19 cellular contexts compared by ENCODE assay signal in genomic region chr7:76351372-76351771, GRCh38. TPM values are rescaled to one million over a fixed set of nuclear protein-coding genes. Genes with fewer than 3 reads are reported as not detected.
DNase-seq lines count a peak whose midpoint lies in the region; ATAC-seq, FAIRE-seq and TF ChIP-seq lines count a peak whose summit lies in the region.
"Had no signal": no experiment of that assay in that cellular context is flagged by ENCODE, and none has a peak within 500 bp of the region (broad histone marks: within the 10 kb centered on the region; RNA-seq: fewer than 3 reads in every experiment).

No MANE protein-coding gene starts in this region.

- peak overlapping the region; percentile 10 for H3K27ac Mint-ChIP-seq in Calu3 (ENCODE audit: unreplicated experiment)
- peak overlapping the region; percentile 67 for H3K27ac Mint-ChIP-seq in activated naive CD8-positive, alpha-beta T cell treated with anti-CD3 and anti-CD28 coated beads, Interleukin-2, amount 10 ng/mL, durations not matched to agents 7 days and 5 days

- CTCF ChIA-PET in A549 (lab: Yijun Ruan, JAX) (interaction anchor here (1.2 to 2.5 kb wide), 3 partner anchors 16 to 173 kb away, joined by 5 to 7 read pairs (median 5); no protein-coding TSS in a partner anchor), Calu3 (lab: Charles Lee) (no interaction called here)

- DNase-seq in A549 (ENCODE audit: low read depth in 1 of 2, low spot score in 1 of 2) (no peak), Calu3 (no peak), posterior vena cava (ENCODE audit: low spot score) (peak; percentile 17), GM10266 (ENCODE audit: extremely low spot score) (no peak)
- DNase-seq in activated naive CD8-positive, alpha-beta T cell treated with anti-CD3 and anti-CD28 coated beads, Interleukin-2, amount 10 ng/mL, durations not matched to agents 7 days and 5 days = no peak
- DNase-seq in activated CD4-positive, CD25-positive, alpha-beta regulatory T cell treated with anti-CD3 and anti-CD28 coated beads, Interleukin-2, amount 50 U/mL, for 72 hours = no peak
- DNase-seq: activated CD4-positive, alpha-beta memory T cell treated with anti-CD3 and anti-CD28 coated beads, Interleukin-2, amount 10 ng/mL, durations not matched to agents 7 days and 5 days; H9; NCI-H1105; NCI-H2171 treated with DMSO at 0.1 percent for 48 hours; NCI-H748 treated with DMSO at 0.1 percent for 48 hours; SHP77 had no signal

- ATAC-seq in A549 = peak in 1 of 2 experiments; percentile 16; a peak in 2 of 6 replicates
- no peak for ATAC-seq in activated naive CD8-positive, alpha-beta T cell treated with anti-CD3 and anti-CD28 coated beads, Interleukin-2, amount 10 ng/mL, durations not matched to agents 7 days and 5 days (ENCODE audit: low read depth)
- ATAC-seq in HG03354 (IDR thresholded peaks at IDR 0.05; ENCODE audit: poor library complexity, severe bottlenecking, unreplicated experiment) = no peak
- ATAC-seq: esophagus mucosa, gastroesophageal sphincter had no signal

- H3K4me3 ChIP-seq in A549 = no peak overlapping the region
- H3K4me3 ChIP-seq: gastroesophageal sphincter, thoracic aorta had no signal

- H3K27me3 Mint-ChIP-seq in Calu3 (ENCODE audit: unreplicated experiment) = no peaks in the 10 kb centered on the region
- H3K27me3 Mint-ChIP-seq in activated naive CD8-positive, alpha-beta T cell treated with anti-CD3 and anti-CD28 coated beads, Interleukin-2, amount 10 ng/mL, durations not matched to agents 7 days and 5 days = no peaks in the 10 kb centered on the region
- H3K27me3 Mint-ChIP-seq: activated CD4-positive, alpha-beta memory T cell treated with anti-CD3 and anti-CD28 coated beads, Interleukin-2, amount 10 ng/mL, durations not matched to agents 7 days and 5 days; central memory CD8-positive, alpha-beta T cell had no signal

- intact Hi-C loops in Calu3 (cut with micrococcal nuclease; ENCODE audit: unreplicated experiment) = no loop called here
- intact Hi-C loops in posterior vena cava (cut with DNase I) = no loop called here

- no peak for TF ChIP-seq POLR2A in A549 (IDR thresholded peaks at IDR 0.05; ENCODE audit: low read length)

- H3K36me3 Mint-ChIP-seq in Calu3 (ENCODE audit: insufficient read depth, unreplicated experiment) = peaks cover 68% of the 10 kb centered on the region
- H3K36me3 Mint-ChIP-seq in activated naive CD8-positive, alpha-beta T cell treated with anti-CD3 and anti-CD28 coated beads, Interleukin-2, amount 10 ng/mL, durations not matched to agents 7 days and 5 days = peaks cover 46% of the 10 kb centered on the region

- BruUV-seq in Calu3 (replicated peaks; lab: Mats Ljungman, UMichigan) = no TSS peak

- H3K4me3 Mint-ChIP-seq in Calu3 (ENCODE audit: low read depth, unreplicated experiment) = no peak overlapping the region
- H3K4me3 Mint-ChIP-seq in activated naive CD8-positive, alpha-beta T cell treated with anti-CD3 and anti-CD28 coated beads, Interleukin-2, amount 10 ng/mL, durations not matched to agents 7 days and 5 days = no peak overlapping the region
- H3K4me3 Mint-ChIP-seq: activated CD4-positive, alpha-beta memory T cell treated with anti-CD3 and anti-CD28 coated beads, Interleukin-2, amount 10 ng/mL, durations not matched to agents 7 days and 5 days; central memory CD8-positive, alpha-beta T cell; H9 had no signal

- H3K9me3 Mint-ChIP-seq in Calu3 (ENCODE audit: low read depth, unreplicated experiment) = no peaks in the 10 kb centered on the region
- H3K9me3 Mint-ChIP-seq in activated naive CD8-positive, alpha-beta T cell treated with anti-CD3 and anti-CD28 coated beads, Interleukin-2, amount 10 ng/mL, durations not matched to agents 7 days and 5 days = no peaks in the 10 kb centered on the region
- H3K9me3 Mint-ChIP-seq: activated CD4-positive, alpha-beta memory T cell treated with anti-CD3 and anti-CD28 coated beads, Interleukin-2, amount 10 ng/mL, durations not matched to agents 7 days and 5 days; central memory CD8-positive, alpha-beta T cell had no signal

- peaks cover 80% of the 10 kb centered on the region for H3K4me1 ChIP-seq in A549

- FAIRE-seq in A549 (lab: Jason Lieb, UNC) = no peak

- TF ChIP-seq CTCF in A549 (IDR thresholded peaks at IDR 0.05) (no peak), Calu3 (IDR thresholded peaks at IDR 0.05; ENCODE audit: unreplicated experiment) (no peak), GM10266 (IDR thresholded peaks at IDR 0.05; ENCODE audit: control insufficient read depth, insufficient read depth, low read depth, missing control alignments) (no peak)

- TF ChIP-seq RAD21 in A549 (conservative IDR thresholded peaks at IDR 0.05 in 1 of 2, IDR thresholded peaks at IDR 0.05 in 1 of 2) = no peak

- H3K9me3 ChIP-seq in A549 = no peaks in the 10 kb centered on the region
- H3K9me3 ChIP-seq: gastroesophageal sphincter, thoracic aorta had no signal

- peaks cover 36% of the 10 kb centered on the region for H3K4me1 Mint-ChIP-seq in Calu3 (ENCODE audit: low read depth, unreplicated experiment)
- peaks cover 42% of the 10 kb centered on the region for H3K4me1 Mint-ChIP-seq in activated naive CD8-positive, alpha-beta T cell treated with anti-CD3 and anti-CD28 coated beads, Interleukin-2, amount 10 ng/mL, durations not matched to agents 7 days and 5 days

- POLR2A ChIA-PET in A549 (lab: Yijun Ruan, JAX) = no interaction called here
- POLR2A ChIA-PET in activated naive CD8-positive, alpha-beta T cell treated with anti-CD3 and anti-CD28 coated beads, Interleukin-2, amount 10 ng/mL, durations not matched to agents 7 days and 5 days (lab: Charles Lee) = interaction anchor here (0.6 kb wide), 1 partner anchor 486 kb away, joined by 4 read pairs; no protein-coding TSS in a partner anchor

- H3K27ac ChIP-seq in A549 = no peak overlapping the region
- H3K27ac ChIP-seq: thoracic aorta, VCaP had no signal

- TF ChIP-seq EP300 in A549 (IDR thresholded peaks at IDR 0.05) = no peak

- H3K4me2 ChIP-seq in A549 = no peak overlapping the region

- 85% methylated on average over 7 of the region's 7 CpGs for WGBS in A549 (ENCODE audit: missing lambda C conversion rate)

TF ChIP-seq in A549, 52 proteins besides CTCF, POLR2A, EP300 and RAD21:
- TF ChIP-seq FOSL2 (IDR thresholded peaks at IDR 0.05) = no peak
- no peak for TF ChIP-seq FOSL2 (CRISPR knock-in tag; IDR thresholded peaks at IDR 0.05)
- 0 out of 2 replicates have a peak, but pooled peaks have one; percentile 2 for TF ChIP-seq HOXA7 (CRISPR knock-in tag; IDR thresholded peaks at IDR 0.05)
- no peak for TF ChIP-seq MAZ (IDR thresholded peaks at IDR 0.05; ENCODE audit: borderline replicate concordance, low read depth, low read length)
- TF ChIP-seq HES2 (IDR thresholded peaks at IDR 0.05) = no peak
- no peak for TF ChIP-seq CHD4 (IDR thresholded peaks at IDR 0.05; ENCODE audit: borderline replicate concordance)

RNA-seq across cellular contexts. Expression of gene YWHAG, which starts 7.4 kb away (rescaled TPM):
- polyA plus RNA-seq in A549 (2011; rRNA removed) (140 and 141 TPM in 2 replicates), A549 (2017; fragmentation: RNase III; extraction: RNeasy Plus Mini Kit Qiagen cat#74134 plus additional on column Dnase treatment) (295 to 306 TPM (median 302 TPM) in 3 replicates)
- 45.1 and 50.9 TPM in 2 replicates for polyA plus RNA-seq in A549 (2012; cell fraction: cytosol; rRNA removed)
- 40.3 and 49.7 TPM in 2 replicates for polyA plus RNA-seq in A549 (2012; cell fraction: nucleus; rRNA removed)
- polyA minus RNA-seq in A549 (2011; rRNA and poly(A)+ RNA removed) = 131 and 145 TPM in 2 replicates
- total RNA-seq in Calu3 (2022) (113 and 122 TPM in 2 replicates), posterior vena cava (100 to 1,000 TPM; 114 to 134 TPM)
- 10 to 100 TPM; 62.7 to 66.5 TPM for total RNA-seq in activated naive CD8-positive, alpha-beta T cell treated with anti-CD3 and anti-CD28 coated beads, Interleukin-2, amount 10 ng/mL, durations not matched to agents 7 days and 5 days

RNA-seq across cellular contexts. Expression of gene HSPB1, which starts 48.9 kb away (rescaled TPM):
- polyA plus RNA-seq in A549 (2011; rRNA removed) (185 and 209 TPM in 2 replicates), A549 (2017; fragmentation: RNase III; extraction: RNeasy Plus Mini Kit Qiagen cat#74134 plus additional on column Dnase treatment) (547 to 666 TPM (median 620 TPM) in 3 replicates)
- polyA plus RNA-seq in A549 (2012; cell fraction: cytosol; rRNA removed) = 1,409 and 1,648 TPM in 2 replicates
- 1,259 and 1,748 TPM in 2 replicates for polyA plus RNA-seq in A549 (2012; cell fraction: nucleus; rRNA removed)
- polyA minus RNA-seq in A549 (2011; rRNA and poly(A)+ RNA removed) = 41.9 and 74.6 TPM in 2 replicates
- total RNA-seq in Calu3 (2022) (72.7 and 135 TPM in 2 replicates), posterior vena cava (1,000 to 10,000 TPM; 2,473 to 2,747 TPM)
- total RNA-seq in activated naive CD8-positive, alpha-beta T cell treated with anti-CD3 and anti-CD28 coated beads, Interleukin-2, amount 10 ng/mL, durations not matched to agents 7 days and 5 days = 10 to 100 TPM; 43.3 to 47.9 TPM

RNA-seq across cellular contexts. Expression of gene SSC4D, which starts 58.1 kb away (rescaled TPM):
- polyA plus RNA-seq in A549 (2011; rRNA removed) (0.45 and 0.91 TPM in 2 replicates), A549 (2017; fragmentation: RNase III; extraction: RNeasy Plus Mini Kit Qiagen cat#74134 plus additional on column Dnase treatment) (0.79 to 1.0 TPM (median 1.0 TPM) in 3 replicates)
- 1.1 and 1.4 TPM in 2 replicates for polyA plus RNA-seq in A549 (2012; cell fraction: cytosol; rRNA removed)
- polyA plus RNA-seq in A549 (2012; cell fraction: nucleus; rRNA removed) = 1.7 and 2.3 TPM in 2 replicates
- polyA minus RNA-seq in A549 (2011; rRNA and poly(A)+ RNA removed) = 0.66 and 0.92 TPM in 2 replicates
- total RNA-seq in Calu3 (2022) (0.51 TPM in 1 of 2 replicates, not detected in the other), posterior vena cava (under 1 TPM; 0.32 to 0.38 TPM)
- total RNA-seq in activated naive CD8-positive, alpha-beta T cell treated with anti-CD3 and anti-CD28 coated beads, Interleukin-2, amount 10 ng/mL, durations not matched to agents 7 days and 5 days = under 1 TPM; 0.34 to 0.42 TPM
- total RNA-seq: mononuclear cell had no signal

Comparison
In these comparisons a context has a peak if more than half of its experiments do, and no peak if none do; other contexts are left out.
1. RNA of gene HSPB1, which starts 48.9 kb away (total RNA-seq): 2,473 to 2,747 TPM in posterior vena cava; 72.7 to 135 TPM in Calu3 and 43.3 to 47.9 TPM in activated naive CD8-positive, alpha-beta T cell treated with anti-CD3 and anti-CD28 coated beads, Interleukin-2, amount 10 ng/mL, durations not matched to agents 7 days and 5 days; every median in the first group is over 10 times any median in the second.